15 cellular contexts compared by ENCODE assay signal in the genomic region with DNA sequence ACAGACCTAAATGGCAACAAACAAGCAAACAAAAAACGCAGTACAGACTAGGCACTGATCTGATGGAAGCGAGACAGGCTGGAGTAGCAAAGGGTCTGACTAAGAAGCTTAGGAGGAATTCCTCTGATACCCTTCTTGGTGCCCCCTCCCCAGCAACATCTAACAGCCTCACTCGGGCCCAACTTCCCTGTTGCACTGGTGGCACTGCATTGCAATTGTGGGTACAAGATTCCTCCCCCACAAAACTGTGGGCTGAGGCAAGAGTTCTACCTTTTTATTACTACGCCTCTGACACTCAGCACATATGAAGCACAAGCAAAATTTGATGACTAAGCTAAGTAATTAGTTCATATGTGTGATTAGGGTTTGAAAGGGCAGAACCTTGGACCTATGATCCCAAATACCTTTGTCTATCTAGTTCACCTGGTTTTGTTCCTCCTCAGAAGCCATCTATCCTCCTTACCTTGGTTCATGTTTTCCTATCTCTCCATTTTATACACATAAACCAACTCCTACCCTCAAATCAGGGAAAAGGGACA.
DNase-seq lines count a peak whose midpoint lies in the region; ATAC-seq, FAIRE-seq and TF ChIP-seq lines count a peak whose summit lies in the region.
"Had no signal": no experiment of that assay in that cellular context is flagged by ENCODE, and none has a peak within 500 bp of the region (broad histone marks: within the 10 kb centered on the region; RNA-seq: fewer than 3 reads in every experiment).

No MANE protein-coding gene starts in this region.

- H3K27ac ChIP-seq in RWPE1 (peak overlapping the region; percentile 96), dorsolateral prefrontal cortex (peak overlapping the region; percentile 73 to 97 (median 94)), thoracic aorta (peak overlapping the region; percentile 80 to 82)
- H3K27ac ChIP-seq: neutrophil had no signal

- DNase-seq in RWPE1 (ENCODE audit: low spot score) (no peak), dorsolateral prefrontal cortex (no peak), mesothelial cell of epicardium (ENCODE audit: low spot score in 2 of 2, unreplicated experiment in 2 of 2) (no peak), thoracic aorta (ENCODE audit: low spot score) (no peak), GM19239 (ENCODE audit: insufficient read length, low spot score) (no peak), SKM-1 (lab: John Stamatoyannopoulos, UW; ENCODE audit: unreplicated experiment) (no peak), NCI-H510A treated with DMSO at 0.1 percent for 48 hours (lab: John Stamatoyannopoulos, UW) (no peak)
- DNase-seq: activated CD4-positive, alpha-beta T cell treated with anti-CD3 and anti-CD28 coated beads, Interleukin-2, amount 10 ng/mL, durations not matched to agents 7 days and 5 days; stimulated activated CD4-positive, alpha-beta T cell treated with anti-CD3 and anti-CD28 coated beads, Interleukin-1b, Interleukin-23, amount 100 ng/mL, for 48 hours had no signal

- H3K4me3 Mint-ChIP-seq in mesothelial cell of epicardium, result no peak overlapping the region
- H3K4me3 Mint-ChIP-seq: activated CD4-positive, alpha-beta T cell treated with anti-CD3 and anti-CD28 coated beads, Interleukin-2, amount 10 ng/mL, durations not matched to agents 7 days and 5 days; CD14-positive monocyte; stimulated activated memory B cell treated with anti-CD40 and anti-IgM and Interleukin-4, amounts not matched to agents 10 μg/mL and 1 μg/mL and 100 μg/mL, for 72 hours; T-helper 1 cell treated with Interleukin-12 subunit alpha and Interleukin-12 subunit beta and Interleukin-4 antibody, amounts not matched to agents 30 μg/mL and 1 μg/mL, for 36 hours had no signal

- H3K27me3 Mint-ChIP-seq in mesothelial cell of epicardium (ENCODE audit: low read depth), result no peaks in the 10 kb centered on the region
- H3K27me3 Mint-ChIP-seq: activated CD4-positive, alpha-beta T cell treated with anti-CD3 and anti-CD28 coated beads, Interleukin-2, amount 10 ng/mL, durations not matched to agents 7 days and 5 days; stimulated activated memory B cell treated with anti-CD40 and anti-IgM and Interleukin-4, amounts not matched to agents 10 μg/mL and 1 μg/mL and 100 μg/mL, for 72 hours had no signal

- peaks cover 24% of the 10 kb centered on the region for H3K4me1 Mint-ChIP-seq in mesothelial cell of epicardium

- ATAC-seq in thoracic aorta (ENCODE audit: insufficient number of reproducible peaks, low FRiP score, low read depth), result no peak
- ATAC-seq in HG03196 (IDR thresholded peaks at IDR 0.05; ENCODE audit: unreplicated experiment), result no peak
- ATAC-seq: stimulated activated memory B cell treated with anti-CD40 and anti-IgM and Interleukin-4, amounts not matched to agents 10 μg/mL and 1 μg/mL and 100 μg/mL, for 72 hours had no signal

- no peaks in the 10 kb centered on the region for H3K9me3 ChIP-seq in thoracic aorta
- H3K9me3 ChIP-seq: neutrophil had no signal

- H3K9me3 Mint-ChIP-seq in mesothelial cell of epicardium, result no peaks in the 10 kb centered on the region
- H3K9me3 Mint-ChIP-seq: activated CD4-positive, alpha-beta T cell treated with anti-CD3 and anti-CD28 coated beads, Interleukin-2, amount 10 ng/mL, durations not matched to agents 7 days and 5 days; stimulated activated memory B cell treated with anti-CD40 and anti-IgM and Interleukin-4, amounts not matched to agents 10 μg/mL and 1 μg/mL and 100 μg/mL, for 72 hours; T-helper 1 cell treated with Interleukin-12 subunit alpha and Interleukin-12 subunit beta and Interleukin-4 antibody, amounts not matched to agents 30 μg/mL and 1 μg/mL, for 36 hours had no signal

- H3K4me3 ChIP-seq in dorsolateral prefrontal cortex (peak overlapping the region in 1 of 59 donors; percentile 5), thoracic aorta (no peak overlapping the region)

- intact Hi-C loops in dorsolateral prefrontal cortex (cut with DNase I), result loop anchor here (2.0 to 5.0 kb wide), 3 partner anchors 49 to 103 kb away; no protein-coding TSS in a partner anchor

- CTCF ChIA-PET in RWPE1 (lab: Yijun Ruan, JAX), result interaction anchor here (0.5 to 4.7 kb wide), 3 partner anchors 37 to 105 kb away, joined by 3 to 49 read pairs (median 21); no protein-coding TSS in a partner anchor

- POLR2A ChIA-PET in RWPE1 (lab: Yijun Ruan, JAX; ENCODE audit: low non-redundant PET), result no interaction called here

- H3K27me3 ChIP-seq in dorsolateral prefrontal cortex (no peaks in the 10 kb centered on the region), thoracic aorta (replicated peaks; ENCODE audit: insufficient read depth) (no peaks in the 10 kb centered on the region)

- peaks cover 28 to 48% of the 10 kb centered on the region in 2 donors for H3K4me1 ChIP-seq in thoracic aorta (ENCODE audit: control insufficient read depth in 1 of 2, low read depth in 2 of 2)

- no peak for FAIRE-seq in GM19239 (lab: Jason Lieb, UNC)
- FAIRE-seq: islet of Langerhans had no signal

- peak overlapping the region; percentile 68 for H3K27ac Mint-ChIP-seq in mesothelial cell of epicardium
- H3K27ac Mint-ChIP-seq: activated CD4-positive, alpha-beta T cell treated with anti-CD3 and anti-CD28 coated beads, Interleukin-2, amount 10 ng/mL, durations not matched to agents 7 days and 5 days; stimulated activated memory B cell treated with anti-CD40 and anti-IgM and Interleukin-4, amounts not matched to agents 10 μg/mL and 1 μg/mL and 100 μg/mL, for 72 hours; T-helper 1 cell treated with Interleukin-12 subunit alpha and Interleukin-12 subunit beta and Interleukin-4 antibody, amounts not matched to agents 30 μg/mL and 1 μg/mL, for 36 hours had no signal

- H3K36me3 ChIP-seq in thoracic aorta, result no peaks in the 10 kb centered on the region
- H3K36me3 ChIP-seq: neutrophil had no signal

- TF ChIP-seq CTCF in RWPE1 (conservative IDR thresholded peaks at IDR 0.05; ENCODE audit: low read depth) (no peak), dorsolateral prefrontal cortex (IDR thresholded peaks at IDR 0.05 in 54 of 56, conservative IDR thresholded peaks at IDR 0.05 in 2 of 56; ENCODE audit: low read depth in 1 of 56, partially characterized antibody in 56 of 56) (no peak), mesothelial cell of epicardium (IDR thresholded peaks at IDR 0.05; ENCODE audit: unreplicated experiment) (no peak), thoracic aorta (IDR thresholded peaks at IDR 0.05) (no peak)

- no peaks in the 10 kb centered on the region for H3K36me3 Mint-ChIP-seq in mesothelial cell of epicardium
- H3K36me3 Mint-ChIP-seq: stimulated activated memory B cell treated with anti-CD40 and anti-IgM and Interleukin-4, amounts not matched to agents 10 μg/mL and 1 μg/mL and 100 μg/mL, for 72 hours had no signal
